15 cellular contexts compared by ENCODE assay signal in genomic region chr3:14113964-14114667, GRCh38. TPM values are rescaled to one million over a fixed set of nuclear protein-coding genes. Genes with fewer than 3 reads are reported as not detected.
DNase-seq lines count a peak whose midpoint lies in the region; ATAC-seq and TF ChIP-seq lines count a peak whose summit lies in the region.
"Had no signal": no experiment of that assay in that cellular context is flagged by ENCODE, and none has a peak within 500 bp of the region (broad histone marks: within the 10 kb centered on the region; RNA-seq: fewer than 3 reads in every experiment).

No MANE protein-coding gene starts in this region.

- intact Hi-C loops in body of pancreas (cut with DNase I) = no loop called here

- 80 to 89% methylated on average over 7 of the region's 7 CpGs for WGBS in body of pancreas, 2 donors
- WGBS in mesendoderm (ENCODE audit: extremely low coverage, insufficient coverage, low lambda C conversion rate) = no CpG with 5 or more reads among the region's 7 CpGs

- no peaks in the 10 kb centered on the region for H3K27me3 Mint-ChIP-seq in glutamatergic neuron (ENCODE audit: unreplicated experiment)

- H3K4me2 ChIP-seq in mesendoderm (ENCODE audit: low read length) = no peak overlapping the region

- no peak overlapping the region for H3K4me3 Mint-ChIP-seq in glutamatergic neuron (ENCODE audit: unreplicated experiment)

- H2BK5ac ChIP-seq in mesendoderm (ENCODE audit: low read length) = no peak overlapping the region

- H3K36me3 ChIP-seq in body of pancreas (replicated peaks in 1 of 2; ENCODE audit: insufficient read depth in 1 of 2, low read depth in 2 of 2) (peaks cover 0 to 7% of the 10 kb centered on the region in 2 donors), mesendoderm (ENCODE audit: control insufficient read depth, insufficient read depth, low read length) (no peaks in the 10 kb centered on the region)

- H3K36me3 Mint-ChIP-seq in glutamatergic neuron (ENCODE audit: unreplicated experiment) = no peaks in the 10 kb centered on the region

- H3K4me3 ChIP-seq in body of pancreas (no peak overlapping the region), mesendoderm (ENCODE audit: low read length) (no peak overlapping the region)

- no peak overlapping the region for H3K56ac ChIP-seq in mesendoderm (ENCODE audit: low read length)

- no peaks in the 10 kb centered on the region for H3K9me3 Mint-ChIP-seq in glutamatergic neuron (ENCODE audit: unreplicated experiment)

- no peak for ATAC-seq in body of pancreas
- no peak for ATAC-seq in GM18502 (IDR thresholded peaks at IDR 0.05; ENCODE audit: poor library complexity, unreplicated experiment)

- H2AK5ac ChIP-seq in mesendoderm (ENCODE audit: low read length) = no peak overlapping the region

- H3K9me3 ChIP-seq in body of pancreas = no peaks in the 10 kb centered on the region

- H3K27ac ChIP-seq in C4-2B = no peak overlapping the region
- peak overlapping the region in 1 of 4 donors; percentile 30 for H3K27ac ChIP-seq in body of pancreas
- no peak overlapping the region for H3K27ac ChIP-seq in mesendoderm (ENCODE audit: low read depth, low read length)

- H3K79me1 ChIP-seq in mesendoderm (ENCODE audit: low read length) = peaks cover 2% of the 10 kb centered on the region

- H3K23ac ChIP-seq in mesendoderm (ENCODE audit: low read length) = no peak overlapping the region

- no peak overlapping the region for H3K9ac ChIP-seq in mesendoderm (ENCODE audit: low read length)

- no peaks in the 10 kb centered on the region for H3K4me1 Mint-ChIP-seq in glutamatergic neuron (ENCODE audit: low read depth, unreplicated experiment)

- H2BK15ac ChIP-seq in mesendoderm (replicated peaks; ENCODE audit: low read depth) = no peak overlapping the region

- no peak overlapping the region for H4K5ac ChIP-seq in mesendoderm (ENCODE audit: low read length)

- TF ChIP-seq CTCF in C4-2B (conservative IDR thresholded peaks at IDR 0.05) (peak; percentile 58), body of pancreas (IDR thresholded peaks at IDR 0.05) (peak in 5 of 7 experiments; percentile 16 to 41 (median 32)), glutamatergic neuron (IDR thresholded peaks at IDR 0.05; ENCODE audit: partially characterized antibody, unreplicated experiment) (no peak)

- no peak overlapping the region for H3K27ac Mint-ChIP-seq in glutamatergic neuron (ENCODE audit: unreplicated experiment)

- H3K18ac ChIP-seq in mesendoderm (ENCODE audit: low read length) = no peak overlapping the region

- in situ Hi-C loops in KBM-7 (cut with MboI; ENCODE audit: low pct_unique_long_range_greater_than_20kb, low sequenced_read_pairs) = no loop called here

- peaks cover 31% of the 10 kb centered on the region for H3K4me1 ChIP-seq in body of pancreas
- no peaks in the 10 kb centered on the region for H3K4me1 ChIP-seq in mesendoderm (ENCODE audit: control insufficient read depth, low read depth, low read length)

- no peak for TF ChIP-seq POLR2A in body of pancreas (IDR thresholded peaks at IDR 0.05)

- H3K79me2 ChIP-seq in mesendoderm (ENCODE audit: control insufficient read depth, insufficient read depth, low read length) = no peaks in the 10 kb centered on the region

- no peaks in the 10 kb centered on the region for H3K27me3 ChIP-seq in body of pancreas
- no peaks in the 10 kb centered on the region for H3K27me3 ChIP-seq in mesendoderm (ENCODE audit: insufficient read depth, low read length, poor library complexity)

- no peak overlapping the region for H3K4ac ChIP-seq in mesendoderm (ENCODE audit: low read depth, low read length)

- peak; percentile 19 for DNase-seq in KBM-7
- peak in 2 of 4 donors; percentile 28 to 36 for DNase-seq in body of pancreas
- peak; percentile 51 for DNase-seq in mesendoderm
- DNase-seq in occipital lobe (lab: John Stamatoyannopoulos, UW) = no peak
- no peak for DNase-seq in glutamatergic neuron
- DNase-seq in GM03348 (ENCODE audit: low spot score) = no peak
- DNase-seq: activated gamma-delta T cell treated with Interleukin-2 at 50 U/mL for 16 hours; foreskin fibroblast; NCI-H1092; NCI-H526 treated with DMSO at 0.1 percent for 48 hours; nucleus accumbens; stimulated activated CD4-positive, alpha-beta T cell treated with anti-CD3 and anti-CD28 coated beads, Interleukin-1b, Interleukin-23, amount 100 ng/mL, for 48 hours; stimulated activated naive CD4-positive, alpha-beta T cell had no signal

- no peak overlapping the region for H4K8ac ChIP-seq in mesendoderm (ENCODE audit: low read depth, low read length)

- H2BK120ac ChIP-seq in mesendoderm (ENCODE audit: low read depth, low read length) = no peak overlapping the region

RNA-seq across cellular contexts. Expression of gene CHCHD4, which starts 10.6 kb away (rescaled TPM):
- total RNA-seq in body of pancreas = 1 to 10 TPM; 1.3 to 7.0 TPM
- polyA plus RNA-seq in mesendoderm (2013, experiment 1 of 2) = 21.8 TPM
- 21.7 TPM for polyA plus RNA-seq in mesendoderm (2013, experiment 2 of 2)
- total RNA-seq in occipital lobe = 8.7 TPM
- total RNA-seq in glutamatergic neuron (ENCODE audit: unreplicated experiment) = 9.4 TPM

RNA-seq across cellular contexts. Expression of gene TMEM43, which starts 10.7 kb away (rescaled TPM):
- 10 to 100 TPM; 21.8 to 38.4 TPM for total RNA-seq in body of pancreas
- polyA plus RNA-seq in mesendoderm (2013, experiment 1 of 2) = 29.4 TPM
- 28.9 TPM for polyA plus RNA-seq in mesendoderm (2013, experiment 2 of 2)
- total RNA-seq in occipital lobe = 44.1 TPM
- 50.8 TPM for total RNA-seq in glutamatergic neuron (ENCODE audit: unreplicated experiment)

Comparison
In these comparisons a context has a peak if more than half of its experiments do, and no peak if none do; other contexts are left out.
1. DNase-seq: peak in KBM-7 (single experiment) and mesendoderm (single experiment); none in occipital lobe (single experiment), glutamatergic neuron (single experiment) and GM03348 (single experiment).